Comparison of ENCODE assay signal across 7 cellular contexts in the genomic region with DNA sequence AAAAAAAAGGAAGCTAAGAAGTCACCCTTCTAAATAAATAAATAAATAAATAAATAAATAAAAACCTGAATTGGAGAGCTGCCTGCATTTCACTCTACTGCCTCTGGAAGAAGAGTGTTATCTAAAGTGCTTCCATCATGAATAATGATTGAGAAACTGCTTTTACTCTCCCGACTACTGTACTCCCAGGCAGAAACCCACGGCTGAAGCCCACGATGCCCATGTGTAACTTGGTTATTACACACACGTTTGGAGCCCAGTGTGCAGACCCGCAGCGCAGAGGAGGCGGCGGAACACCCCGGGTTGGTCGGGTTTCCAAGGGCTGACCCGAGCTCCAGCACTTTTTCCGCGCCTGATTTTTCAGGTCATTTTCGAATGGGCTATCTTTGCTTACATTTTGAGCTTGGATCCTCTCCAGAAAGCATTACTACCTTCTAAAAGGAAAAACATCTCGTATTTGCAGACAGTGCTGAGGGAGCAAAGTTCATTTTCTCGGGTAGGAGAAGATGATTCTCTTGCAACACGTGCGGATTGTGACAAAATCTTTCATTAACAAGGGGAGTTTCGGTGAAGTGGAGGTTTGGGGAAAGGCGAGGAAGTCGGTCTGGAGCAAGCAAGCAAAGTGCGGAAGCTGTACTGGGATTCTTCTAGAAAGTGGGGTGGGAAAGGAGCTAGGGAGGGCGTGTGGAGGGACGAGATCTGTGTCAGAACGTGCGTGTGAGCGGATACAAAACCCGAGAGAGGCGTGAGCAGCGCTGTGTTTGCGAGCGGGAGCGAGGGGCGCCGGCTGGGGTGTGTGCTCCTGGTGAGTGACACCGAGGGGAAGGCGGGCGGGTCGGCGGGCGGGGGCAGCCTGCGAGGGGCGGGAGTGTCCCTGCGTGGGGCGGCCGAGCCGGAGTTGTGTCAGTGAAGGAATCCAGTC. TPM values are rescaled to one million over a fixed set of nuclear protein-coding genes. Genes with fewer than 3 reads are reported as not detected.
DNase-seq lines count a peak whose midpoint lies in the region; ATAC-seq, FAIRE-seq and TF ChIP-seq lines count a peak whose summit lies in the region.

A gene with protein sequence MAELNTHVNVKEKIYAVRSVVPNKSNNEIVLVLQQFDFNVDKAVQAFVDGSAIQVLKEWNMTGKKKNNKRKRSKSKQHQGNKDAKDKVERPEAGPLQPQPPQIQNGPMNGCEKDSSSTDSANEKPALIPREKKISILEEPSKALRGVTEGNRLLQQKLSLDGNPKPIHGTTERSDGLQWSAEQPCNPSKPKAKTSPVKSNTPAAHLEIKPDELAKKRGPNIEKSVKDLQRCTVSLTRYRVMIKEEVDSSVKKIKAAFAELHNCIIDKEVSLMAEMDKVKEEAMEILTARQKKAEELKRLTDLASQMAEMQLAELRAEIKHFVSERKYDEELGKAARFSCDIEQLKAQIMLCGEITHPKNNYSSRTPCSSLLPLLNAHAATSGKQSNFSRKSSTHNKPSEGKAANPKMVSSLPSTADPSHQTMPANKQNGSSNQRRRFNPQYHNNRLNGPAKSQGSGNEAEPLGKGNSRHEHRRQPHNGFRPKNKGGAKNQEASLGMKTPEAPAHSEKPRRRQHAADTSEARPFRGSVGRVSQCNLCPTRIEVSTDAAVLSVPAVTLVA (plus strand): TSS at position 897 of the 922 bp plus-strand sequence. CDS start 82,552 bp downstream, outside the sequence.

- TF ChIP-seq EP300 in HepG2 (IDR thresholded peaks at IDR 0.05; ENCODE audit: low read depth in 2 of 2, low read length in 2 of 2) (peak; percentile 60 to 81; a peak in 3 of 4 replicates), HepG2 (CRISPR knock-in tag; IDR thresholded peaks at IDR 0.05; ENCODE audit: borderline replicate concordance) (peak; percentile 74)

- H2AFZ ChIP-seq in HepG2 (ENCODE audit: low read length) = peak within 1 kb of the TSS; percentile 56

- peaks cover 64% of the 10 kb centered on the region for H3K79me2 ChIP-seq in HepG2 (ENCODE audit: insufficient read depth, low read length)

- H3K9me3 ChIP-seq in HepG2 (ENCODE audit: low read length) = no peaks in the 10 kb centered on the region

- CTCF ChIA-PET in HepG2 (lab: Yijun Ruan, JAX; ENCODE audit: low intra/inter-chr PET ratio, low total read pairs) = no interaction called here

- intact Hi-C loops in dorsolateral prefrontal cortex (cut with DNase I) (loop anchor here (2.0 to 5.0 kb wide), 4 partner anchors 151 to 556 kb away; a partner anchor contains a TSS), HepG2 (cut with micrococcal nuclease; ENCODE audit: unreplicated experiment) (loop anchor here (1.0 to 5.0 kb wide), 3 partner anchors 14 to 254 kb away; no protein-coding TSS in a partner anchor)

- peak in 13 of 56 donors; percentile 7 to 28 (median 16) for TF ChIP-seq CTCF in dorsolateral prefrontal cortex (IDR thresholded peaks at IDR 0.05 in 54 of 56, conservative IDR thresholded peaks at IDR 0.05 in 2 of 56; ENCODE audit: low read depth in 1 of 56, partially characterized antibody in 56 of 56)
- TF ChIP-seq CTCF in HepG2 (CRISPR knock-in tag; IDR thresholded peaks at IDR 0.05) = no peak

- TSS peak; percentile 58 for BruUV-seq in HepG2 (replicated peaks; lab: Mats Ljungman, UMichigan)

- peak; percentile 28 for ATAC-seq in GM18519 (IDR thresholded peaks at IDR 0.05; ENCODE audit: low FRiP score, unreplicated experiment)
- ATAC-seq in HG02870 (IDR thresholded peaks at IDR 0.05; ENCODE audit: unreplicated experiment) = peak; percentile 39
- ATAC-seq in HepG2 = peak; percentile 72

- under 1% methylated on average over 34 of the region's 47 CpGs for WGBS in HepG2 (ENCODE audit: low lambda C conversion rate)

- peak within 1 kb of the TSS; percentile 94 for H3K9ac ChIP-seq in HepG2 (ENCODE audit: insufficient read depth, low read depth, low read length)

- TF ChIP-seq POLR2A in HepG2 (IDR thresholded peaks at IDR 0.05; ENCODE audit: insufficient read depth in 1 of 2, low read depth in 2 of 2, low read length in 2 of 2) = peak; percentile 82 to 85

- H3K27me3 ChIP-seq in dorsolateral prefrontal cortex (no peaks in the 10 kb centered on the region), HepG2 (ENCODE audit: control insufficient read depth in 1 of 2, insufficient read depth in 2 of 2, low read length in 2 of 2) (no peaks in the 10 kb centered on the region; a peak in 1 of 5 replicates)

- peak within 1 kb of the TSS; percentile 71 to 99 (median 94) for H3K27ac ChIP-seq in dorsolateral prefrontal cortex
- peak within 1 kb of the TSS; percentile 96 for H3K27ac ChIP-seq in HepG2 (ENCODE audit: extremely low read length, insufficient read depth, low read length)

- H3K4me1 ChIP-seq in HepG2 (ENCODE audit: insufficient read depth, low read length) = peaks cover 72% of the 10 kb centered on the region

- no peaks in the 10 kb centered on the region; a peak in 1 of 5 replicates for H3K36me3 ChIP-seq in HepG2 (replicated peaks in 1 of 2; ENCODE audit: control insufficient read depth in 1 of 2, insufficient read depth in 2 of 2, low read length in 2 of 2)

- H3K4me3 ChIP-seq in dorsolateral prefrontal cortex (peak within 1 kb of the TSS; percentile 66 to 98 (median 83)), HepG2 (replicated peaks in 1 of 3; ENCODE audit: insufficient read depth in 1 of 3, low read depth in 2 of 3, low read length in 3 of 3) (peak within 1 kb of the TSS; percentile 84 to 94 (median 88))

- in situ Hi-C loops in HepG2 (cut with HindIII; ENCODE audit: extremely low pct_ligation_motif_present, low pct_unique_long_range_greater_than_20kb) = loop anchor here (5.0 to 10.0 kb wide), 3 partner anchors 84 to 321 kb away; no protein-coding TSS in a partner anchor

- peak within 1 kb of the TSS; percentile 89 for H3K4me2 ChIP-seq in HepG2 (ENCODE audit: low read depth, low read length)

- POLR2A ChIA-PET in HepG2 (lab: Yijun Ruan, JAX) = interaction anchor here (0.6 to 6.0 kb wide), 38 partner anchors 9 to 583 kb away, joined by 3 to 187 read pairs (median 4); a partner anchor contains a TSS

- peaks cover 29% of the 10 kb centered on the region for H4K20me1 ChIP-seq in HepG2 (ENCODE audit: insufficient read depth, low read length)

- FAIRE-seq in HepG2 (lab: Jason Lieb, UNC) = peak; percentile 46

- peak; percentile 64 for DNase-seq in NCI-H345 treated with DMSO at 0.1 percent for 48 hours (lab: John Stamatoyannopoulos, UW; ENCODE audit: unreplicated experiment)
- DNase-seq in activated CD4-positive, alpha-beta T cell treated with anti-CD3 and anti-CD28 coated beads, Interleukin-2, amount 50 U/mL, for 48 hours = peak; percentile 60 to 66
- DNase-seq in dorsolateral prefrontal cortex = peak; percentile 59 to 88 (median 72)
- DNase-seq in HepG2 (ENCODE audit: low spot score) = peak; percentile 95
- peak; percentile 61 to 63 for DNase-seq in stimulated activated CD4-positive, alpha-beta T cell treated with anti-CD3 and anti-CD28 coated beads, Interleukin-4, amount 100 ng/mL, for 4 hours

- TF ChIP-seq RAD21 in HepG2 (CRISPR knock-in tag; IDR thresholded peaks at IDR 0.05) = no peak

TF ChIP-seq in HepG2, 621 proteins besides CTCF, POLR2A, EP300 and RAD21 (continues in another document):
- peak; percentile 68; the same call in 1 of the 2 replicates for TF ChIP-seq ZNF607 (CRISPR knock-in tag; IDR thresholded peaks at IDR 0.05; ENCODE audit: borderline replicate concordance)
- TF ChIP-seq EZH2 (conservative IDR thresholded peaks at IDR 0.05; ENCODE audit: low read depth, low read length) = no peak
- no peak for TF ChIP-seq ISX (CRISPR knock-in tag; conservative IDR thresholded peaks at IDR 0.05)
- TF ChIP-seq REXO4 (CRISPR knock-in tag; IDR thresholded peaks at IDR 0.05; ENCODE audit: borderline replicate concordance) = 0 out of 2 replicates have a peak, but pooled peaks have one; percentile 26
- TF ChIP-seq ZMYM2 (CRISPR knock-in tag; IDR thresholded peaks at IDR 0.05) = peak; percentile 71; the same call in 1 of the 2 replicates
- TF ChIP-seq, protein P1, sequence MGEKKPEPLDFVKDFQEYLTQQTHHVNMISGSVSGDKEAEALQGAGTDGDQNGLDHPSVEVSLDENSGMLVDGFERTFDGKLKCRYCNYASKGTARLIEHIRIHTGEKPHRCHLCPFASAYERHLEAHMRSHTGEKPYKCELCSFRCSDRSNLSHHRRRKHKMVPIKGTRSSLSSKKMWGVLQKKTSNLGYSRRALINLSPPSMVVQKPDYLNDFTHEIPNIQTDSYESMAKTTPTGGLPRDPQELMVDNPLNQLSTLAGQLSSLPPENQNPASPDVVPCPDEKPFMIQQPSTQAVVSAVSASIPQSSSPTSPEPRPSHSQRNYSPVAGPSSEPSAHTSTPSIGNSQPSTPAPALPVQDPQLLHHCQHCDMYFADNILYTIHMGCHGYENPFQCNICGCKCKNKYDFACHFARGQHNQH (CRISPR knock-in tag; IDR thresholded peaks at IDR 0.05) = peak; percentile 73; the same call in 1 of the 2 replicates
- peak; percentile 71 for TF ChIP-seq SIX4 (CRISPR knock-in tag; IDR thresholded peaks at IDR 0.05)
- TF ChIP-seq CREM (IDR thresholded peaks at IDR 0.05) = peak; percentile 63
- no peak for TF ChIP-seq CREM (CRISPR knock-in tag; IDR thresholded peaks at IDR 0.05)

RNA-seq across cellular contexts. Expression of the gene that starts here (rescaled TPM):
- total RNA-seq in dorsolateral prefrontal cortex = 100 to 1,000 TPM in 1 of 120 experiments, 10 to 100 TPM in 119; 43.6 to 101 (median 74.3) TPM
- 154 and 165 TPM in 2 replicates for total RNA-seq in HepG2 (2016; rRNA removed; fragmentation: Illumina TruSeq; extraction: Trizol)
- total RNA-seq in HepG2 (2016; cell fraction: cytosol; rRNA removed; fragmentation: Illumina TruSeq; extraction: Trizol; ENCODE audit: low read depth) = 81.5 and 81.6 TPM in 2 replicates
- total RNA-seq in HepG2 (2016; cell fraction: insoluble cytoplasmic fraction; rRNA removed; fragmentation: Illumina TruSeq; extraction: Trizol) = 151 and 153 TPM in 2 replicates
- total RNA-seq in HepG2 (2016; cell fraction: membrane; rRNA removed; fragmentation: Illumina TruSeq; extraction: Trizol) = 160 and 169 TPM in 2 replicates
- total RNA-seq in HepG2 (2016; cell fraction: nucleus; rRNA removed; fragmentation: Illumina TruSeq; extraction: Trizol) = 110 and 114 TPM in 2 replicates
- polyA plus RNA-seq in HepG2 (2011; rRNA removed) = 180 and 212 TPM in 2 replicates
- 161 and 177 TPM in 2 replicates for polyA plus RNA-seq in HepG2 (2011; cell fraction: cytosol; rRNA removed)
- 71.8 and 89.4 TPM in 2 replicates for polyA plus RNA-seq in HepG2 (2011; cell fraction: nucleus; rRNA removed)
- 134 and 184 TPM in 2 replicates for polyA plus RNA-seq in HepG2 (2012)
- 102 and 115 TPM in 2 replicates for polyA plus RNA-seq in HepG2 (2016; cell fraction: cytosol; fragmentation: Illumina TruSeq; extraction: Trizol; ENCODE audit: low read depth)
- polyA plus RNA-seq in HepG2 (2016; cell fraction: insoluble cytoplasmic fraction; fragmentation: Illumina TruSeq; extraction: Trizol; ENCODE audit: low read depth) = 213 and 235 TPM in 2 replicates
- 179 and 180 TPM in 2 replicates for polyA plus RNA-seq in HepG2 (2016; cell fraction: membrane; fragmentation: Illumina TruSeq; extraction: Trizol; ENCODE audit: low read depth)
- 145 and 148 TPM in 2 replicates for polyA plus RNA-seq in HepG2 (2016; cell fraction: nucleus; fragmentation: Illumina TruSeq; extraction: Trizol; ENCODE audit: insufficient read depth, low read depth)
- 28.4 and 78.1 TPM in 2 replicates for polyA minus RNA-seq in HepG2 (2011; rRNA and poly(A)+ RNA removed; ENCODE audit: low replicate concordance)
- 121 and 126 TPM in 2 replicates for polyA minus RNA-seq in HepG2 (2011; cell fraction: cytosol; rRNA and poly(A)+ RNA removed)
- 287 and 295 TPM in 2 replicates for polyA minus RNA-seq in HepG2 (2011; cell fraction: nucleus; rRNA and poly(A)+ RNA removed)

Comparison
In these comparisons a context has a peak if more than half of its experiments do, and no peak if none do; other contexts are left out.
1. Peak in every context shown above with its lines: DNase-seq, ATAC-seq, H3K4me3 ChIP-seq and H3K27ac ChIP-seq.